8 cellular contexts compared by ENCODE assay signal in the genomic region with DNA sequence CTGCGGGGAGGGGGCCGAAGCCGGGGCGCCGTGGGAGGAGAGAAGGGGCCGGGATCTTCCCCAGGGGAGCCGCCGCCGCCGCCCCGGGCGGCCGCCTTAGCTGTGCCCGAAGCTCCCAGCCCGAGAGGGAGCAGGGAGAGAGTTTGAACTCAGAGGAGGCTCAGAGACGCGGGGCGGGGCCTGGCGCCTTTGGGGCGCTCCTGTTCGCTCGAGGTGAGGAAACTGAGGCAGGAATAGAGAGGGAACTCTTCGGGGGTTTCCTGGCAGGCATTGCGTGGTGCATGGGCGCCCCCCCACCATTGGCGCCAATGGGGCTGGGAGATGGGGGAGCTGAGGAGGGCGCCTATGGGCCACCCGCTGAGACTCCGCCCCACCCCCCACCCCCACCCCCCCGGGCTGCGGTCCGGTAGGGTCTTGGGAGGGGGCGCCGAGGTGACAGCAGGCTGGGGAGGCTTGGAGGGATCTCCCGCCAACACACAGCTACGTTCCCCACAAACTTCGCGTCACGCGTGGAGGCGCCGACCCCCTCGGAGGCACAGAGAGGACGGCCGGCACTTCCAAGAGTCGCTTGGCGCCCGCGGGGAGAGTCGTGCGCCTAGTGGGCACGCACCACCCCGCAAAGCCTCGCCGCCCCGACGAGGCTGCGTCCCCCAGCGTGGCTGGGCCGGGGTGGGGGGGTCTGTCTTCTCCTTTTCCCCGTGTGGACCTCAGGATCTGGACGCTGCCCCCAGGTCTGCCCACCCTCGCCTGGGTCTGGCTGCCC. TPM values are rescaled to one million over a fixed set of nuclear protein-coding genes. Genes with fewer than 3 reads are reported as not detected.
DNase-seq lines count a peak whose midpoint lies in the region; ATAC-seq, FAIRE-seq and TF ChIP-seq lines count a peak whose summit lies in the region.

No MANE protein-coding gene starts in this region.

- H3K4me2 ChIP-seq in H1 (ENCODE audit: insufficient read depth in 1 of 2, low read depth in 2 of 2, low read length in 2 of 2) = peak overlapping the region; percentile 76 to 85

- H3K9me3 ChIP-seq in A673 (ENCODE audit: low read depth, low read length, poor library complexity, severe bottlenecking) (no peaks in the 10 kb centered on the region), HAP-1 (no peaks in the 10 kb centered on the region), H1 (ENCODE audit: insufficient read depth in 2 of 2, low read depth in 1 of 2, low read length in 1 of 2) (no peaks in the 10 kb centered on the region), mononuclear cell (ENCODE audit: low read depth, low read length) (no peaks in the 10 kb centered on the region), tibial nerve (no peaks in the 10 kb centered on the region)

- TF ChIP-seq POLR2A in H1 (IDR thresholded peaks at IDR 0.05; ENCODE audit: control extremely low read depth in 1 of 2, low read depth in 2 of 2, low read length in 2 of 2) (no peak; a peak in 1 of 3 replicates), tibial nerve (IDR thresholded peaks at IDR 0.05) (peak in 1 of 2 donors; percentile 11)

- no peak overlapping the region for H2BK5ac ChIP-seq in H1 (ENCODE audit: low read depth, low read length)

- H3K56ac ChIP-seq in H1 (replicated peaks; ENCODE audit: insufficient read length, low read depth, low read length) = peak overlapping the region; percentile 73

- H3K9me3 Mint-ChIP-seq in activated B cell treated with CpG ODN at 0.5 μM for 24 hours = no peaks in the 10 kb centered on the region

- no peak overlapping the region for H2AFZ ChIP-seq in H1 (ENCODE audit: low read length)

- no peak overlapping the region for H4K5ac ChIP-seq in H1 (ENCODE audit: insufficient read length, low read depth, low read length)

- H3K36me3 ChIP-seq in A673 (ENCODE audit: insufficient read depth, low read length, poor library complexity, severe bottlenecking) (peaks cover 35% of the 10 kb centered on the region), HAP-1 (replicated peaks) (peaks cover 38% of the 10 kb centered on the region), H1 (ENCODE audit: control insufficient read depth in 2 of 4, insufficient read depth in 4 of 4, low read length in 3 of 4) (peaks cover 0 to 11% (median 4%) of the 10 kb centered on the region in 4 experiments; a peak in 2 of 8 replicates), tibial nerve (peaks cover 0 to 41% (median 4%) of the 10 kb centered on the region in 3 donors)

- BruUV-seq in A673 (replicated peaks; lab: Mats Ljungman, UMichigan) = no TSS peak

- H3K27ac Mint-ChIP-seq in activated B cell treated with CpG ODN at 0.5 μM for 24 hours = peak overlapping the region; percentile 84

- ATAC-seq in activated B cell treated with CpG ODN at 0.5 μM for 24 hours (ENCODE audit: low read depth) (peak; percentile 0), GM21576 (IDR thresholded peaks at IDR 0.05; ENCODE audit: unreplicated experiment) (no peak)

- no peaks in the 10 kb centered on the region for H3K27me3 Mint-ChIP-seq in activated B cell treated with CpG ODN at 0.5 μM for 24 hours

- TF ChIP-seq EP300 in H1 (IDR thresholded peaks at IDR 0.05; ENCODE audit: borderline replicate concordance in 1 of 2, low read depth in 2 of 2, low read length in 2 of 2) (no peak), tibial nerve (IDR thresholded peaks at IDR 0.05) (no peak)

- no peak overlapping the region for H2BK20ac ChIP-seq in H1 (ENCODE audit: low read length)

- no peak overlapping the region for H3K23ac ChIP-seq in H1 (ENCODE audit: insufficient read length)

- CTCF ChIA-PET in A673 (lab: Charles Lee) = no interaction called here
- CTCF ChIA-PET in activated B cell treated with CpG ODN at 0.5 μM for 24 hours (lab: Charles Lee) = interaction anchor here (1.4 kb wide), 1 partner anchor 66 kb away, joined by 5 read pairs; no protein-coding TSS in a partner anchor
- CTCF ChIA-PET in H1 (lab: Charles Lee; ENCODE audit: partially characterized antibody) = interaction anchor here (0.6 to 2.7 kb wide), 8 partner anchors 56 to 129 kb away, joined by 3 to 8 read pairs (median 4); no protein-coding TSS in a partner anchor

- peak overlapping the region; percentile 93; the same call in 1 of the 2 replicates for H3K18ac ChIP-seq in H1 (ENCODE audit: extremely low read depth, low read length)

- H2AK5ac ChIP-seq in H1 (ENCODE audit: low read depth, low read length) = no peak overlapping the region

- H3K23me2 ChIP-seq in H1 (ENCODE audit: low read depth, low read length) = peaks cover 26% of the 10 kb centered on the region; the same call in 1 of the 2 replicates

- no peaks in the 10 kb centered on the region for H3K27me3 ChIP-seq in A673 (replicated peaks; ENCODE audit: insufficient read depth, low read depth, low read length, poor library complexity)
- no peaks in the 10 kb centered on the region for H3K27me3 ChIP-seq in HAP-1 (ENCODE audit: low read depth)
- H3K27me3 ChIP-seq in H1 (replicated peaks in 1 of 4; ENCODE audit: control insufficient read depth in 3 of 4, extremely low read depth in 1 of 4, insufficient read depth in 3 of 4, low read length in 3 of 4) = peaks cover 22 to 34% (median 31%) of the 10 kb centered on the region in 4 experiments
- no peaks in the 10 kb centered on the region for H3K27me3 ChIP-seq in mononuclear cell (ENCODE audit: insufficient read depth, low read length)
- no peaks in the 10 kb centered on the region for H3K27me3 ChIP-seq in tibial nerve

- DNase-seq in A673 (ENCODE audit: low spot score) = peak; percentile 58
- DNase-seq in HAP-1 (ENCODE audit: low spot score in 2 of 2) = peak in 1 of 2 experiments; percentile 48
- peak; percentile 52 for DNase-seq in activated B cell treated with CpG ODN at 0.5 μM for 24 hours
- DNase-seq in H1 (ENCODE audit: low read depth in 1 of 2, low spot score in 2 of 2) = peak in 1 of 2 experiments; percentile 80
- no peak for DNase-seq in tibial nerve (ENCODE audit: low spot score in 2 of 2)
- DNase-seq in GDM1 (lab: John Stamatoyannopoulos, UW) = no peak

- H4K8ac ChIP-seq in H1 (ENCODE audit: extremely low read depth, insufficient read depth, low read length) = peak overlapping the region; percentile 58; the same call in 1 of the 2 replicates

- H2BK12ac ChIP-seq in H1 (ENCODE audit: low read depth, low read length) = no peak overlapping the region; the same call in 1 of the 2 replicates

- H3K4me3 ChIP-seq in A673 (ENCODE audit: low read depth, low read length, poor library complexity, severe bottlenecking) (peak overlapping the region; percentile 97), HAP-1 (peak overlapping the region; percentile 68), H1 (ENCODE audit: extremely low read depth in 1 of 4, insufficient read depth in 2 of 4, low read depth in 3 of 4, low read length in 4 of 4) (peak overlapping the region; percentile 50 to 82 (median 56)), mononuclear cell (ENCODE audit: low read length) (peak overlapping the region; percentile 85), tibial nerve (peak overlapping the region; percentile 72 to 98 (median 94))

- peaks cover 72% of the 10 kb centered on the region for H3K4me1 Mint-ChIP-seq in activated B cell treated with CpG ODN at 0.5 μM for 24 hours

- no peak for TF ChIP-seq CTCF in A673 (conservative IDR thresholded peaks at IDR 0.05; ENCODE audit: low read depth, low read length)
- no peak for TF ChIP-seq CTCF in activated B cell treated with CpG ODN at 0.5 μM for 24 hours (IDR thresholded peaks at IDR 0.05)
- no peak for TF ChIP-seq CTCF in H1 (IDR thresholded peaks at IDR 0.05; ENCODE audit: control extremely low read depth in 1 of 3, insufficient read depth in 1 of 3, low read depth in 1 of 3, low read length in 3 of 3)
- TF ChIP-seq CTCF in tibial nerve (IDR thresholded peaks at IDR 0.05) = no peak

- intact Hi-C loops in A673 (cut with micrococcal nuclease; ENCODE audit: unreplicated experiment) (no loop called here), activated B cell treated with CpG ODN at 0.5 μM for 24 hours (cut with micrococcal nuclease) (loop anchor here (2.0 to 10.0 kb wide), 2 partner anchors 78 to 984 kb away; partner anchors contain the start of gene DNPEP)

- POLR2A ChIA-PET in A673 (lab: Charles Lee; ENCODE audit: low non-redundant PET) (interaction anchor here (0.5 to 0.6 kb wide), 3 partner anchors 61 to 622 kb away, joined by 3 to 5 read pairs (median 3); no protein-coding TSS in a partner anchor), activated B cell treated with CpG ODN at 0.5 μM for 24 hours (lab: Charles Lee) (interaction anchor here (0.5 to 1.5 kb wide), 12 partner anchors 24 to 310 kb away, joined by 3 to 13 read pairs (median 5); partner anchors contain the start of genes AAMP, PNKD, TTLL4 and USP37), H1 (lab: Charles Lee; ENCODE audit: partially characterized antibody) (interaction anchor here (1.1 kb wide), 1 partner anchor 78 kb away, joined by 3 read pairs; no protein-coding TSS in a partner anchor)

- no peak for TF ChIP-seq RAD21 in H1 (IDR thresholded peaks at IDR 0.05 in 1 of 2, conservative IDR thresholded peaks at IDR 0.05 in 1 of 2; ENCODE audit: low read depth in 2 of 2, low read length in 2 of 2)

- no peaks in the 10 kb centered on the region for H3K79me2 ChIP-seq in H1 (ENCODE audit: control insufficient read depth in 1 of 2, insufficient read depth in 2 of 2, low read length in 2 of 2)

- H3K4me3 Mint-ChIP-seq in activated B cell treated with CpG ODN at 0.5 μM for 24 hours = peak overlapping the region; percentile 93

- peaks cover 0 to 2% of the 10 kb centered on the region in 2 experiments for H4K20me1 ChIP-seq in H1 (replicated peaks in 1 of 2; ENCODE audit: control insufficient read depth in 1 of 2, insufficient read depth in 2 of 2, low read length in 2 of 2)

- H3K9ac ChIP-seq in H1 (replicated peaks in 1 of 4; ENCODE audit: extremely low read depth in 1 of 4, low read depth in 3 of 4, low read length in 3 of 4) = peak overlapping the region in 1 of 4 experiments; percentile 41; a peak in 1 of 7 replicates

- no peaks in the 10 kb centered on the region for H3K79me1 ChIP-seq in H1 (ENCODE audit: low read depth, low read length)

- FAIRE-seq in H1 (lab: Jason Lieb, UNC) = no peak

- H4K91ac ChIP-seq in H1 (replicated peaks; ENCODE audit: insufficient read length, low read length) = peak overlapping the region; percentile 49

- H3K27ac ChIP-seq in A673 (ENCODE audit: low read depth, low read length, poor library complexity, severe bottlenecking) (peak overlapping the region; percentile 91), H1 (ENCODE audit: low read depth, low read length) (no peak overlapping the region), tibial nerve (peak overlapping the region; percentile 96 to 100 (median 98))

- no peak overlapping the region for H2BK15ac ChIP-seq in H1 (ENCODE audit: low read length)

- H3K36me3 Mint-ChIP-seq in activated B cell treated with CpG ODN at 0.5 μM for 24 hours (ENCODE audit: low read depth) = peaks cover 32% of the 10 kb centered on the region

- H3K4ac ChIP-seq in H1 (replicated peaks; ENCODE audit: insufficient read length, low read depth, low read length) = no peak overlapping the region

- in situ Hi-C loops in HAP-1 (cut with MboI; ENCODE audit: low sequenced_read_pairs) = loop anchor here (10.0 kb wide), 1 partner anchor 244 kb away; no protein-coding TSS in a partner anchor

- H3K14ac ChIP-seq in H1 (ENCODE audit: insufficient read length) = no peak overlapping the region

- no peak overlapping the region for H2BK120ac ChIP-seq in H1 (replicated peaks; ENCODE audit: low read depth, low read length)

- H3K4me1 ChIP-seq in A673 (ENCODE audit: insufficient read depth, low read length, poor library complexity, severe bottlenecking) (peaks cover 47% of the 10 kb centered on the region), HAP-1 (peaks cover 27% of the 10 kb centered on the region), H1 (replicated peaks in 1 of 4; ENCODE audit: control insufficient read depth in 3 of 4, insufficient read depth in 4 of 4, low read length in 3 of 4) (peaks cover 2 to 39% (median 30%) of the 10 kb centered on the region in 4 experiments), mononuclear cell (ENCODE audit: insufficient read depth, low read length) (peaks cover 80% of the 10 kb centered on the region), tibial nerve (peaks cover 0 to 63% (median 44%) of the 10 kb centered on the region in 4 donors)

- 8% methylated on average over 28 of the region's 63 CpGs; no CpG with 5 or more reads in 1 of the 2 experiments for WGBS in H1 (ENCODE audit: extremely low coverage in 1 of 2, insufficient coverage in 1 of 2, insufficient read length in 1 of 2, insufficient replicate concordance in 2 of 2, low coverage in 1 of 2, low lambda C conversion rate in 2 of 2, missing lambda C conversion rate in 1 of 2), 2 experiments
- WGBS in tibial nerve, 2 donors = 0 to 1% methylated on average over 33 to 45 of the region's 63 CpGs

RNA-seq across cellular contexts. Expression of gene CTDSP1, which starts 0.7 kb away (rescaled TPM):
- 72.3 and 77.4 TPM in 2 replicates for total RNA-seq in A673 (2021)
- 107 and 118 TPM in 2 replicates for total RNA-seq in activated B cell treated with CpG ODN at 0.5 μM for 24 hours
- 20.3 and 20.9 TPM in 2 replicates for total RNA-seq in H1 (2021; fragmentation: NEBNext Ultra II Directional; extraction: Animal tissue kit (Norgen Biotek cat#: 25700))
- 35.2 and 51.8 TPM in 2 replicates for polyA plus RNA-seq in H1 (2011; rRNA removed)
- polyA plus RNA-seq in H1 (2011; cell fraction: cytosol; rRNA removed) = 37.5 TPM
- polyA plus RNA-seq in H1 (2011; cell fraction: nucleus; rRNA removed) = 41.5 TPM
- polyA plus RNA-seq in H1 (2012, experiment 1 of 2) = 26.6 to 32.0 TPM (median 28.6 TPM) in 4 replicates
- polyA plus RNA-seq in H1 (2012, experiment 2 of 2) = 32.8 TPM
- 10.2 TPM for polyA plus RNA-seq in H1 (2013, experiment 1 of 2)
- 10.7 TPM for polyA plus RNA-seq in H1 (2013, experiment 2 of 2)
- polyA minus RNA-seq in H1 (2011; rRNA and poly(A)+ RNA removed) = 29.1 and 46.5 TPM in 2 replicates
- polyA minus RNA-seq in H1 (2011; cell fraction: cytosol; rRNA and poly(A)+ RNA removed) = 23.2 TPM
- polyA minus RNA-seq in H1 (2011; cell fraction: nucleus; rRNA and poly(A)+ RNA removed) = 25.6 TPM
- 59.7 TPM for total RNA-seq in mononuclear cell
- total RNA-seq in tibial nerve = 100 to 1,000 TPM; 122 to 164 (median 140) TPM

RNA-seq across cellular contexts. Expression of gene SLC11A1, which starts 18.3 kb away (rescaled TPM):
- total RNA-seq in A673 (2021) (0.09 TPM in 1 of 2 replicates, not detected in the other), activated B cell treated with CpG ODN at 0.5 μM for 24 hours (0.89 and 0.93 TPM in 2 replicates), mononuclear cell (126 TPM), tibial nerve (100 to 1,000 TPM in 1 of 4 donors, 10 to 100 TPM in 3; 19.0 to 213 (median 52.9) TPM)
- total RNA-seq in H1 (2021; fragmentation: NEBNext Ultra II Directional; extraction: Animal tissue kit (Norgen Biotek cat#: 25700)) = 0.21 and 0.43 TPM in 2 replicates
- polyA plus RNA-seq in H1 (2011; rRNA removed) = 0.13 and 0.20 TPM in 2 replicates
- polyA plus RNA-seq in H1 (2011; cell fraction: cytosol; rRNA removed) = 0.05 TPM
- polyA plus RNA-seq in H1 (2011; cell fraction: nucleus; rRNA removed) = 0.36 TPM
- polyA plus RNA-seq in H1 (2012, experiment 1 of 2) = 0.07 to 0.27 TPM (median 0.08 TPM) in 3 of 4 replicates, not detected in the other
- 0.07 TPM for polyA plus RNA-seq in H1 (2012, experiment 2 of 2)
- 0.12 TPM for polyA plus RNA-seq in H1 (2013, experiment 1 of 2)
- 0.09 TPM for polyA plus RNA-seq in H1 (2013, experiment 2 of 2)
- 0.05 TPM in 1 of 2 replicates, not detected in the other for polyA minus RNA-seq in H1 (2011; rRNA and poly(A)+ RNA removed)
- not detected for polyA minus RNA-seq in H1 (2011; cell fraction: cytosol; rRNA and poly(A)+ RNA removed)
- polyA minus RNA-seq in H1 (2011; cell fraction: nucleus; rRNA and poly(A)+ RNA removed) = 1.3 TPM

RNA-seq across cellular contexts. Expression of gene VIL1, which starts 18.6 kb away (rescaled TPM):
- total RNA-seq in A673 (2021) (not detected in 2 replicates), activated B cell treated with CpG ODN at 0.5 μM for 24 hours (0.07 TPM in 1 of 2 replicates, not detected in the other), mononuclear cell (2.1 TPM), tibial nerve (not detected)
- 7.0 and 8.2 TPM in 2 replicates for total RNA-seq in H1 (2021; fragmentation: NEBNext Ultra II Directional; extraction: Animal tissue kit (Norgen Biotek cat#: 25700))
- 6.2 and 8.1 TPM in 2 replicates for polyA plus RNA-seq in H1 (2011; rRNA removed)
- polyA plus RNA-seq in H1 (2011; cell fraction: cytosol; rRNA removed) = 5.8 TPM
- 11.8 TPM for polyA plus RNA-seq in H1 (2011; cell fraction: nucleus; rRNA removed)
- polyA plus RNA-seq in H1 (2012, experiment 1 of 2) = 4.1 to 7.0 TPM (median 5.3 TPM) in 4 replicates
- 1.9 TPM for polyA plus RNA-seq in H1 (2012, experiment 2 of 2)
- polyA plus RNA-seq in H1 (2013, experiment 1 of 2) = 1.3 TPM
- 1.2 TPM for polyA plus RNA-seq in H1 (2013, experiment 2 of 2)
- polyA minus RNA-seq in H1 (2011; rRNA and poly(A)+ RNA removed) = 11.3 and 14.8 TPM in 2 replicates
- 3.5 TPM for polyA minus RNA-seq in H1 (2011; cell fraction: cytosol; rRNA and poly(A)+ RNA removed)
- polyA minus RNA-seq in H1 (2011; cell fraction: nucleus; rRNA and poly(A)+ RNA removed) = 6.6 TPM

RNA-seq across cellular contexts. Expression of gene CATIP, which starts 43.7 kb away (rescaled TPM):
- not detected in 2 replicates for total RNA-seq in A673 (2021)
- total RNA-seq in activated B cell treated with CpG ODN at 0.5 μM for 24 hours = not detected in 2 replicates
- total RNA-seq in H1 (2021; fragmentation: NEBNext Ultra II Directional; extraction: Animal tissue kit (Norgen Biotek cat#: 25700)) = not detected in 2 replicates
- polyA plus RNA-seq in H1 (2011; rRNA removed) = not detected in 2 replicates
- polyA plus RNA-seq in H1 (2011; cell fraction: cytosol; rRNA removed) = 0.27 TPM
- 0.87 TPM for polyA plus RNA-seq in H1 (2011; cell fraction: nucleus; rRNA removed)
- polyA plus RNA-seq in H1 (2012, experiment 1 of 2) = 0.16 to 0.34 TPM in 2 of 4 replicates, not detected in the others
- not detected for polyA plus RNA-seq in H1 (2012, experiment 2 of 2)
- not detected for polyA plus RNA-seq in H1 (2013, experiment 1 of 2)
- polyA plus RNA-seq in H1 (2013, experiment 2 of 2) = 0.07 TPM
- 0.60 TPM in 1 of 2 replicates, not detected in the other for polyA minus RNA-seq in H1 (2011; rRNA and poly(A)+ RNA removed)
- not detected for polyA minus RNA-seq in H1 (2011; cell fraction: cytosol; rRNA and poly(A)+ RNA removed)
- polyA minus RNA-seq in H1 (2011; cell fraction: nucleus; rRNA and poly(A)+ RNA removed) = not detected
- total RNA-seq in mononuclear cell = not detected
- total RNA-seq in tibial nerve = not detected

Comparison
In these comparisons a context has a peak if more than half of its experiments do, and no peak if none do; other contexts are left out.
1. DNase-seq: peak in A673 (single experiment) and activated B cell treated with CpG ODN at 0.5 μM for 24 hours (single experiment); none in tibial nerve (0 of 2) and GDM1 (single experiment).
2. RNA of gene SLC11A1, which starts 18.3 kb away (total RNA-seq): 126 TPM in mononuclear cell (single experiment) and 19.0 to 213 TPM in tibial nerve; 0.89 to 0.93 TPM in activated B cell treated with CpG ODN at 0.5 μM for 24 hours, 0.21 to 0.43 TPM in H1 and 0.09 TPM in A673; every median in the first group is over 10 times any median in the second.
3. Peak in every context shown above with its lines, with median percentiles within 50 percentile points of each other: H3K4me3 ChIP-seq.